Comparison of ENCODE assay signal across 8 cellular contexts in the genomic region with DNA sequence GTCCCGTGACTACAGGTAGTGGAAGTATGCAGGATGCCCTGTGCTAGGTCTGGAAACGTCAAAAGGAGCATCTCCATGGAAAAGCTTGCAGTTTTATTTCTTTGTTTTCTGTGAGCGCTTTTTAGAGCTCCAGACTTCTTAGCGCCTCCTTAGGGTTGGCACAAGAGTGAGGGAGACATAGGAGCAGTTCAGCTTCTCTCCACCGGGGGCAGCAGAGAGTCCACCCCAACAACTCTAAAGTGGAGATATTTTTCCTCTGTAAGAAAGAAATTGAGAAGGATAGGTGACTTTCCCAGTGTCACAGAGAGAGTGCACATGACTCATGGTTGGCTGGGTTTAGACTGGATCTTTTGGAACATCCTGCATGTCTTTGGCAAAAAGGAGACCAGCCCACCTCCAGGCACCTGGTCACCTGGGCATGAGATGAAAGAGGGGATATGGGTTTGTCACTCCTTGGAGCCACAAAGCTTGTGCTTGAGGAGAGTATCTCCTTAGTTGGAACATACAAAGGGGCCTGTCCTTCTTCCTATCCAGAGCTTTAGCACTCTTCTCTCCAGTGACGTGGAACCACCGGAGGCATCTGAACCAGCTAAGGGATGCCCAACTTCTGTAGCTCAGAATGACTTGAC.
DNase-seq lines count a peak whose midpoint lies in the region; ATAC-seq and TF ChIP-seq lines count a peak whose summit lies in the region.

No MANE protein-coding gene starts in this region.

- H3K9me3 ChIP-seq in Peyer's patch = no peaks in the 10 kb centered on the region

- no peak overlapping the region for H3K4me3 ChIP-seq in Peyer's patch

- TF ChIP-seq CTCF in Peyer's patch (IDR thresholded peaks at IDR 0.05) = peak in 4 of 6 experiments; percentile 39 to 56 (median 51)

- H3K4me1 ChIP-seq in Peyer's patch = peaks cover 0 to 5% (median 0%) of the 10 kb centered on the region in 4 donors

- peak; percentile 64 for ATAC-seq in HG02852 (IDR thresholded peaks at IDR 0.05; ENCODE audit: unreplicated experiment)

- H3K36me3 ChIP-seq in Peyer's patch = no peaks in the 10 kb centered on the region

- no peak overlapping the region for H3K27ac ChIP-seq in Peyer's patch

- peak; percentile 32 for DNase-seq in stimulated activated CD4-positive, alpha-beta T cell treated with anti-CD3 and anti-CD28 coated beads, Interleukin-15, amount 100 ng/mL, for 24 hours
- no peak for DNase-seq in stimulated activated CD4-positive, alpha-beta T cell treated with anti-CD3 and anti-CD28 coated beads, Interleukin-4, amount 100 ng/mL, for 1 hour
- DNase-seq in Peyer's patch (peak in 2 of 3 donors; percentile 49 to 55), erythroblast (lab: John Stamatoyannopoulos, UW) (peak; percentile 1 to 44), NCI-H2196 (lab: John Stamatoyannopoulos, UW; ENCODE audit: unreplicated experiment) (no peak), KG1 (lab: John Stamatoyannopoulos, UW) (no peak)
- DNase-seq in stimulated activated CD4-positive, alpha-beta T cell treated with anti-CD3 and anti-CD28 coated beads, Interleukin-2, amount 100 ng/mL, for 48 hours = peak; percentile 13 to 20

- H3K27me3 ChIP-seq in Peyer's patch = no peaks in the 10 kb centered on the region

- TF ChIP-seq POLR2A in Peyer's patch (IDR thresholded peaks at IDR 0.05) = no peak
- no peak for TF ChIP-seq POLR2A in erythroblast (IDR thresholded peaks at IDR 0.05; ENCODE audit: low read length)

Comparison
In these comparisons a context has a peak if more than half of its experiments do, and no peak if none do; other contexts are left out.
1. DNase-seq: peak in stimulated activated CD4-positive, alpha-beta T cell treated with anti-CD3 and anti-CD28 coated beads, Interleukin-15, amount 100 ng/mL, for 24 hours (single experiment), Peyer's patch (2 of 3), erythroblast (2 of 2) and stimulated activated CD4-positive, alpha-beta T cell treated with anti-CD3 and anti-CD28 coated beads, Interleukin-2, amount 100 ng/mL, for 48 hours (2 of 2); none in stimulated activated CD4-positive, alpha-beta T cell treated with anti-CD3 and anti-CD28 coated beads, Interleukin-4, amount 100 ng/mL, for 1 hour (single experiment), NCI-H2196 (single experiment) and KG1 (single experiment).